In the genomic region with DNA sequence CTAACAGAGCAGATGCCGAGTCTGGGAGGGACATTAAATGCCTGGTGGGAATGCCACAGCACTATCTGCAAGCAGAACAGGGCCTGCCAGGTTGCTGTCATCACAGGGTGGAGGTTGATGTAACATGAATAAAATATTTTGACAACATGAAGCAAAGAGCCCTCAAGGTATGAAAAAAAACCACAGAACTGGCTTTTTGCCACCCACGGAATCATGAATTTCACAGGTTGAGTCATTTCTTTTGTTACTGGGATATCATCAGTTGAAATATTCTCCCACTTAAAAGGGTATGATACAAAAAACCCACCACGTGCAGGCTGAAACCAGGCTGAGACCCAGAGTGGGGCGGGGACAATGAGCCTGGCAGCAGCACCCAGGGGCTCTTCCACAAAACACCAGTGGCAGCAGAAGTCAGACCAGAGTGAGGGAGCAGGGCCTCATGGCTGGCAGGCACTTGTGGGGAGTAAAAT, we compare ENCODE assay signal across 9 cellular contexts.
DNase-seq lines count a peak whose midpoint lies in the region; ATAC-seq and TF ChIP-seq lines count a peak whose summit lies in the region.
"Had no signal": no experiment of that assay in that cellular context is flagged by ENCODE, and none has a peak within 500 bp of the region (broad histone marks: within the 10 kb centered on the region; RNA-seq: fewer than 3 reads in every experiment).

No MANE protein-coding gene starts in this region.

- H3K79me2 ChIP-seq in smooth muscle cell (ENCODE audit: low read depth), result peaks cover 71% of the 10 kb centered on the region

- H3K4me3 ChIP-seq in skeletal muscle satellite cell (ENCODE audit: low read length) (no peak overlapping the region), smooth muscle cell (no peak overlapping the region)

- H3K27me3 ChIP-seq in skeletal muscle satellite cell (ENCODE audit: control insufficient read depth, insufficient read depth, low read length) (no peaks in the 10 kb centered on the region), smooth muscle cell (ENCODE audit: low read depth) (no peaks in the 10 kb centered on the region)

- peak; percentile 14 for DNase-seq in NCI-H69 (lab: John Stamatoyannopoulos, UW)
- peak; percentile 78 for DNase-seq in epithelial cell of prostate (ENCODE audit: low read depth, low spot score)
- no peak for DNase-seq in smooth muscle cell (lab: John Stamatoyannopoulos, UW; ENCODE audit: unreplicated experiment)
- DNase-seq in NCI-H2171 (lab: John Stamatoyannopoulos, UW), result no peak
- no peak for DNase-seq in NCI-H510A (lab: John Stamatoyannopoulos, UW)
- DNase-seq in NCI-H82 treated with DMSO at 0.1 percent for 48 hours (lab: John Stamatoyannopoulos, UW; ENCODE audit: unreplicated experiment), result no peak
- DNase-seq: NCI-H1048 had no signal

- H3K9me3 ChIP-seq in skeletal muscle satellite cell (replicated peaks; ENCODE audit: low read length) (no peaks in the 10 kb centered on the region), smooth muscle cell (replicated peaks; ENCODE audit: low read depth) (no peaks in the 10 kb centered on the region)

- H3K4me2 ChIP-seq in skeletal muscle satellite cell (ENCODE audit: low read length), result no peak overlapping the region
- H3K4me2 ChIP-seq in smooth muscle cell, result no peak overlapping the region

- H4K20me1 ChIP-seq in smooth muscle cell (ENCODE audit: low read depth), result peaks cover 99% of the 10 kb centered on the region

- H3K27ac ChIP-seq in epithelial cell of prostate (no peak overlapping the region), smooth muscle cell (ENCODE audit: low read depth) (no peak overlapping the region)

- WGBS in smooth muscle cell (ENCODE audit: low lambda C conversion rate), result 61% methylated on average over 4 of the region's 4 CpGs

- peak overlapping the region; percentile 7 for H3K9ac ChIP-seq in skeletal muscle satellite cell (ENCODE audit: low read depth, low read length)
- no peak overlapping the region for H3K9ac ChIP-seq in smooth muscle cell (ENCODE audit: low read depth)

- TF ChIP-seq CTCF in smooth muscle cell (IDR thresholded peaks at IDR 0.05; ENCODE audit: borderline replicate concordance, insufficient read depth, poor library complexity, severe bottlenecking), result no peak

- H3F3A ChIP-seq in smooth muscle cell (ENCODE audit: low read depth), result no peaks in the 10 kb centered on the region

- H3K36me3 ChIP-seq in skeletal muscle satellite cell (ENCODE audit: insufficient read depth, low read length) (peaks cover 45% of the 10 kb centered on the region), smooth muscle cell (ENCODE audit: low read depth) (no peaks in the 10 kb centered on the region)

- peak; percentile 36 for ATAC-seq in GM19463 (IDR thresholded peaks at IDR 0.05; ENCODE audit: unreplicated experiment)

- H3K4me1 ChIP-seq in skeletal muscle satellite cell (ENCODE audit: control insufficient read depth, insufficient read depth, low read length), result peaks cover 16% of the 10 kb centered on the region
- no peaks in the 10 kb centered on the region for H3K4me1 ChIP-seq in smooth muscle cell (ENCODE audit: low read depth)

- H2AFZ ChIP-seq in smooth muscle cell (ENCODE audit: low read depth), result no peak overlapping the region

Comparison
In these comparisons a context has a peak if more than half of its experiments do, and no peak if none do; other contexts are left out.
1. DNase-seq: peak in NCI-H69 (single experiment) and epithelial cell of prostate (single experiment); none in smooth muscle cell (single experiment), NCI-H2171 (single experiment), NCI-H510A (single experiment) and NCI-H82 treated with DMSO at 0.1 percent for 48 hours (single experiment).